Comparison of ENCODE assay signal across 8 cellular contexts in genomic region chr15:64462492-64462891, GRCh38. TPM values are rescaled to one million over a fixed set of nuclear protein-coding genes. Genes with fewer than 3 reads are reported as not detected.
DNase-seq lines count a peak whose midpoint lies in the region; ATAC-seq and TF ChIP-seq lines count a peak whose summit lies in the region.

No MANE protein-coding gene starts in this region.

- H3K9me2 ChIP-seq in Karpas-422 (replicated peaks; ENCODE audit: insufficient read depth, low read length): no peaks in the 10 kb centered on the region

- H3K4me1 ChIP-seq in CD8-positive, alpha-beta memory T cell (ENCODE audit: insufficient read depth, low read length): peaks cover 68% of the 10 kb centered on the region
- peaks cover 76% of the 10 kb centered on the region for H3K4me1 ChIP-seq in Karpas-422 (ENCODE audit: low read length)
- peaks cover 58 to 79% (median 63%) of the 10 kb centered on the region in 4 donors for H3K4me1 ChIP-seq in upper lobe of left lung
- peaks cover 26 to 67% (median 34%) of the 10 kb centered on the region in 4 donors for H3K4me1 ChIP-seq in transverse colon

- no peak for DNase-seq in CD8-positive, alpha-beta memory T cell
- DNase-seq in Karpas-422 (no peak), caudate nucleus (lab: John Stamatoyannopoulos, UW) (no peak), upper lobe of left lung (no peak), transverse colon (no peak), DMS53 treated with DMSO at 0.1 percent for 48 hours (lab: John Stamatoyannopoulos, UW; ENCODE audit: unreplicated experiment) (no peak), GM20000 (ENCODE audit: low spot score) (no peak)

- H3K4me3 ChIP-seq in CD8-positive, alpha-beta memory T cell (ENCODE audit: low read length): peak overlapping the region; percentile 62
- H3K4me3 ChIP-seq in Karpas-422 (ENCODE audit: low read length) (peak overlapping the region; percentile 71), upper lobe of left lung (no peak overlapping the region), transverse colon (no peak overlapping the region)

- peaks cover 59 to 85% (median 69%) of the 10 kb centered on the region in 3 donors for H3K4me1 Mint-ChIP-seq in CD8-positive, alpha-beta memory T cell
- peaks cover 69% of the 10 kb centered on the region for H3K4me1 Mint-ChIP-seq in nephron

- intact Hi-C loops in transverse colon (cut with DNase I; ENCODE audit: low total_unique reads): no loop called here

- peak overlapping the region; percentile 78; the same call in 1 of the 2 replicates for H3K9ac ChIP-seq in Karpas-422 (ENCODE audit: low read length)

- POLR2A ChIA-PET in CD8-positive, alpha-beta memory T cell (lab: Charles Lee): interaction anchor here (1.7 to 1.8 kb wide), 2 partner anchors 32 to 41 kb away, joined by 4 to 8 read pairs; no protein-coding TSS in a partner anchor

- H3K27me3 ChIP-seq in CD8-positive, alpha-beta memory T cell (ENCODE audit: insufficient read depth, low read length, poor library complexity, severe bottlenecking): no peaks in the 10 kb centered on the region
- no peaks in the 10 kb centered on the region for H3K27me3 ChIP-seq in Karpas-422 (ENCODE audit: low read length)
- H3K27me3 ChIP-seq in upper lobe of left lung: no peaks in the 10 kb centered on the region
- H3K27me3 ChIP-seq in transverse colon: no peaks in the 10 kb centered on the region

- H3K9me3 Mint-ChIP-seq in CD8-positive, alpha-beta memory T cell: no peaks in the 10 kb centered on the region
- H3K9me3 Mint-ChIP-seq in nephron: no peaks in the 10 kb centered on the region

- peaks cover 79% of the 10 kb centered on the region for H3K79me2 ChIP-seq in Karpas-422 (ENCODE audit: low read length)

- no peak overlapping the region for H3K27ac ChIP-seq in CD8-positive, alpha-beta memory T cell (ENCODE audit: low read depth, low read length)
- H3K27ac ChIP-seq in Karpas-422 (ENCODE audit: low read length) (peak overlapping the region; percentile 59), caudate nucleus (ENCODE audit: low read depth, low read length) (peak overlapping the region; percentile 65), upper lobe of left lung (peak overlapping the region in 1 of 4 donors; percentile 93), transverse colon (peak overlapping the region in 2 of 4 donors; percentile 94 to 95)

- TF ChIP-seq POLR2A in upper lobe of left lung (IDR thresholded peaks at IDR 0.05): no peak
- TF ChIP-seq POLR2A in transverse colon (IDR thresholded peaks at IDR 0.05): no peak

- H3K9me3 ChIP-seq in CD8-positive, alpha-beta memory T cell (ENCODE audit: low read length): no peaks in the 10 kb centered on the region
- H3K9me3 ChIP-seq in Karpas-422 (ENCODE audit: low read length) (no peaks in the 10 kb centered on the region), upper lobe of left lung (no peaks in the 10 kb centered on the region), transverse colon (no peaks in the 10 kb centered on the region)

- ATAC-seq in upper lobe of left lung (ENCODE audit: low FRiP score in 2 of 2): no peak

- no peak for TF ChIP-seq CTCF in nephron (IDR thresholded peaks at IDR 0.05; ENCODE audit: unreplicated experiment in 3 of 3)
- no peak for TF ChIP-seq CTCF in upper lobe of left lung (IDR thresholded peaks at IDR 0.05)
- no peak for TF ChIP-seq CTCF in transverse colon (IDR thresholded peaks at IDR 0.05)
- TF ChIP-seq CTCF in GM20000 (IDR thresholded peaks at IDR 0.05; ENCODE audit: extremely low read depth, missing control alignments): no peak

- H3K36me3 ChIP-seq in CD8-positive, alpha-beta memory T cell (ENCODE audit: insufficient read depth, low read length): no peaks in the 10 kb centered on the region
- H3K36me3 ChIP-seq in Karpas-422 (ENCODE audit: insufficient read depth, low read length) (0 out of 2 replicates have a peak, but pooled peaks cover 3% of the 10 kb centered on the region), upper lobe of left lung (no peaks in the 10 kb centered on the region), transverse colon (no peaks in the 10 kb centered on the region)

- no peaks in the 10 kb centered on the region for H3K27me3 Mint-ChIP-seq in CD8-positive, alpha-beta memory T cell
- no peaks in the 10 kb centered on the region for H3K27me3 Mint-ChIP-seq in nephron (ENCODE audit: low read depth)

- peaks cover 17% of the 10 kb centered on the region; the same call in 1 of the 2 replicates for H4K20me1 ChIP-seq in Karpas-422 (ENCODE audit: insufficient read depth, low read depth, low read length)

- H3K4me3 Mint-ChIP-seq in CD8-positive, alpha-beta memory T cell: peak overlapping the region; percentile 45 to 97 (median 89)
- H3K4me3 Mint-ChIP-seq in nephron: peak overlapping the region; percentile 87 to 95 (median 93)

- peak overlapping the region; percentile 78 for H3K4me2 ChIP-seq in Karpas-422 (ENCODE audit: low read depth, low read length, poor library complexity, severe bottlenecking)

- no peak overlapping the region for H2AFZ ChIP-seq in Karpas-422 (ENCODE audit: low read length)

- TF ChIP-seq EP300 in upper lobe of left lung (IDR thresholded peaks at IDR 0.05) (no peak), transverse colon (IDR thresholded peaks at IDR 0.05; ENCODE audit: low read depth) (no peak)

- CTCF ChIA-PET in CD8-positive, alpha-beta memory T cell (lab: Charles Lee): interaction anchor here (0.7 to 1.0 kb wide), 2 partner anchors 9 to 22 kb away, joined by 3 read pairs; no protein-coding TSS in a partner anchor

- H3K27ac Mint-ChIP-seq in CD8-positive, alpha-beta memory T cell: peak overlapping the region in 1 of 8 donors; percentile 2
- H3K27ac Mint-ChIP-seq in nephron: peak overlapping the region; percentile 93 to 98 (median 97)

- H3K36me3 Mint-ChIP-seq in CD8-positive, alpha-beta memory T cell: peaks cover 0 to 19% (median 4%) of the 10 kb centered on the region in 3 donors
- peaks cover 5% of the 10 kb centered on the region for H3K36me3 Mint-ChIP-seq in nephron (ENCODE audit: low read depth)

- in situ Hi-C loops in transverse colon (cut with MboI; ENCODE audit: low pct_ligation_motif_present in 1 of 4, low pct_unique_long_range_greater_than_20kb in 1 of 4, low sequenced_read_pairs in 3 of 4): no loop called here

RNA-seq across cellular contexts. Expression of gene ZNF609, which starts 2.1 kb away (rescaled TPM):
- 10 to 100 TPM; 38.0 to 38.9 TPM for total RNA-seq in CD8-positive, alpha-beta memory T cell
- 10.7 TPM for polyA plus RNA-seq in CD8-positive, alpha-beta memory T cell
- 26.7 and 29.6 TPM in 2 replicates for total RNA-seq in Karpas-422 (2014; rRNA removed; shearing (Covaris generic); ENCODE audit: low replicate concordance)
- total RNA-seq in upper lobe of left lung: 10 to 100 TPM; 30.4 to 65.0 (median 44.5) TPM
- total RNA-seq in transverse colon: 10 to 100 TPM; 16.1 to 34.8 (median 28.2) TPM

Comparison
In these comparisons a context has a peak if more than half of its experiments do, and no peak if none do; other contexts are left out.
1. H3K4me3 ChIP-seq: peak in CD8-positive, alpha-beta memory T cell (single experiment) and Karpas-422 (single experiment); none in upper lobe of left lung (0 of 4) and transverse colon (0 of 4).